In the genomic region with DNA sequence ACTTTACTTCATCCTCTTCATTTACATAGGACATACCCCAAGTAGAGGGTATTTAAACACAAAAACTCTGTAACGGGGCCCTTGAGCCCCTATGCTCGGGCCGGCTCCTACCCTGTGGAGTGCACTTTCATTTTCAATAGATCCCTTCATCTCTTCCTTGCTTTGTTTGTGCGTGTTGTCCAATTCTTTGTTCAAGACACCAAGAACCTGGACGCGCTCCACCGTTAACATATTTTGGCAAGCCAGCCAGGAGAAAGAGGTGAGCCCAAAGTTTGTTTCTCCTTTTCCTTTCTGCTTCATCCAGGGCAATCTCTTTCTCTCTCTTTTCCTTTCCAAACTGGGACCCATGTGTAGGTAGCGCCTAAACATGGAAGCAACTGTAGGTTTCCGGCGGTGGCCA, we compare ENCODE assay signal across 17 cellular contexts. TPM values are rescaled to one million over a fixed set of nuclear protein-coding genes. Genes with fewer than 3 reads are reported as not detected.
DNase-seq lines count a peak whose midpoint lies in the region; ATAC-seq, FAIRE-seq and TF ChIP-seq lines count a peak whose summit lies in the region.
"Had no signal": no experiment of that assay in that cellular context is flagged by ENCODE, and none has a peak within 500 bp of the region (broad histone marks: within the 10 kb centered on the region; RNA-seq: fewer than 3 reads in every experiment).

No MANE protein-coding gene starts in this region.

- H3K27me3 Mint-ChIP-seq in astrocyte (ENCODE audit: low read depth, unreplicated experiment) (peaks cover 15% of the 10 kb centered on the region), neural crest cell (ENCODE audit: low read depth) (peaks cover 7% of the 10 kb centered on the region)

- H3K27me3 ChIP-seq in HUES48 (ENCODE audit: control insufficient read depth, insufficient read depth, low read length) = no peaks in the 10 kb centered on the region
- peaks cover 11% of the 10 kb centered on the region for H3K27me3 ChIP-seq in astrocyte (ENCODE audit: insufficient read depth, low read length)

- H3K36me3 Mint-ChIP-seq in astrocyte (ENCODE audit: low read depth, unreplicated experiment) (peaks cover 2% of the 10 kb centered on the region), neural crest cell (ENCODE audit: low read depth) (no peaks in the 10 kb centered on the region)
- H3K36me3 Mint-ChIP-seq: CD4-positive, alpha-beta memory T cell had no signal

- H3K9ac ChIP-seq in HUES48 (ENCODE audit: low read depth, low read length) (no peak overlapping the region), astrocyte (ENCODE audit: low read length) (no peak overlapping the region)

- H3K79me2 ChIP-seq in astrocyte (ENCODE audit: insufficient read depth, low read length) = no peaks in the 10 kb centered on the region

- H3K4me1 ChIP-seq in HUES48 (ENCODE audit: control insufficient read depth, insufficient read depth, low read length) (peaks cover 53% of the 10 kb centered on the region), astrocyte (ENCODE audit: insufficient read depth, low read length) (no peaks in the 10 kb centered on the region)

- H3K9me3 ChIP-seq in HUES48 (ENCODE audit: control insufficient read depth, insufficient read depth, low read length) = no peaks in the 10 kb centered on the region
- peaks cover 3% of the 10 kb centered on the region for H3K9me3 ChIP-seq in astrocyte (ENCODE audit: insufficient read depth, low read depth, low read length)

- H3K27ac Mint-ChIP-seq in astrocyte (ENCODE audit: unreplicated experiment) (peak overlapping the region; percentile 8), neural crest cell (ENCODE audit: unreplicated experiment) (peak overlapping the region; percentile 67)
- H3K27ac Mint-ChIP-seq: CD4-positive, alpha-beta memory T cell had no signal

- no peak for DNase-seq in astrocyte (ENCODE audit: low read depth)
- no peak for DNase-seq in neural crest cell (ENCODE audit: low read depth, low spot score)
- DNase-seq in SW 1271 (lab: John Stamatoyannopoulos, UW) = no peak
- DNase-seq in anterior cingulate cortex (lab: John Stamatoyannopoulos, UW) = no peak
- DNase-seq: C1 segment of cervical spinal cord; Calu3; CD4-positive, alpha-beta memory T cell; COR-L47; DMS53; DMS79 treated with DMSO at 0.1 percent for 48 hours; GF-D8; GOT3 had no signal

- no peak overlapping the region for H3K4me2 ChIP-seq in astrocyte (ENCODE audit: low read length)

- H3K4me1 Mint-ChIP-seq in astrocyte (ENCODE audit: low read depth, unreplicated experiment) (no peaks in the 10 kb centered on the region), neural crest cell (peaks cover 5% of the 10 kb centered on the region)
- H3K4me1 Mint-ChIP-seq: CD4-positive, alpha-beta memory T cell had no signal

- H3K4me3 ChIP-seq in HUES48 (ENCODE audit: low read depth, low read length) (no peak overlapping the region), astrocyte (ENCODE audit: insufficient read depth, low read depth, low read length) (no peak overlapping the region)

- ATAC-seq in HG03095 (IDR thresholded peaks at IDR 0.05; ENCODE audit: unreplicated experiment) = no peak
- ATAC-seq: HCT116 had no signal

- no peaks in the 10 kb centered on the region for H4K20me1 ChIP-seq in astrocyte (ENCODE audit: insufficient read depth, low read length)

- H3K36me3 ChIP-seq in HUES48 (ENCODE audit: control insufficient read depth, insufficient read depth, low read length) = no peaks in the 10 kb centered on the region
- H3K36me3 ChIP-seq in astrocyte (ENCODE audit: insufficient read depth, low read length) = no peaks in the 10 kb centered on the region

- peaks cover 11% of the 10 kb centered on the region for H3K9me3 Mint-ChIP-seq in astrocyte (ENCODE audit: unreplicated experiment)
- H3K9me3 Mint-ChIP-seq in neural crest cell = no peaks in the 10 kb centered on the region

- H3K4me3 Mint-ChIP-seq in astrocyte (ENCODE audit: unreplicated experiment) (no peak overlapping the region), neural crest cell (no peak overlapping the region)
- H3K4me3 Mint-ChIP-seq: CD4-positive, alpha-beta memory T cell had no signal

- H3K27ac ChIP-seq in HUES48 (ENCODE audit: low read depth, low read length) = peak overlapping the region; percentile 79
- no peak overlapping the region for H3K27ac ChIP-seq in astrocyte (ENCODE audit: low read depth, low read length)

- TF ChIP-seq CTCF in astrocyte (IDR thresholded peaks at IDR 0.05; ENCODE audit: insufficient read depth, low read depth, low read length) = no peak
- no peak for TF ChIP-seq CTCF in neural crest cell (conservative IDR thresholded peaks at IDR 0.05)

- no peak overlapping the region for H2AFZ ChIP-seq in astrocyte (ENCODE audit: low read depth, low read length)

- FAIRE-seq in astrocyte (lab: Jason Lieb, UNC) = no peak
- FAIRE-seq: GM12891, GM18507 had no signal

RNA-seq across cellular contexts. Expression of a gene that starts 26.0 kb away (rescaled TPM):
- 112 and 141 TPM in 2 replicates for total RNA-seq in astrocyte
- 26.1 and 33.1 TPM in 2 replicates for total RNA-seq in neural crest cell

RNA-seq across cellular contexts. Expression of a gene that starts 58.1 kb away (rescaled TPM):
- total RNA-seq in astrocyte = 0.34 and 0.54 TPM in 2 replicates
- total RNA-seq in neural crest cell = 0.25 and 0.40 TPM in 2 replicates
